ENCODE assay signal across 1 cellular context in the genomic region with DNA sequence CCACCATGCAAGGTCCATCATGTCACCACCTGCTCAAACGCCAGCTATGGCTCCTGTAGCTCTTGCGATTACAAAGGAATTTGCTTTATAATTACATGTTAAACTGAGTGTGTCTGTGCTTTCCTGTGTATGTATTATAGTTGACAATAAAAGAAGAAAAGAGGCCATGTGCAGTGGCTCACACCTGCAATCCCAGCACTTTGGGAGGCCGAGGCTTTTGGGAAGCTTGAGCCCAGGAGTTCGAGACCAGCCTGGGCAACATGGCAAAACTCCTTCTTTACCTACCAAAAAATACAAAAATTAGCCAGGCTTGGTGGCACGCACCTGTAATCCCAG.
TF ChIP-seq lines count a peak whose summit lies in the region.

No MANE protein-coding gene starts in this region.

TF ChIP-seq in H1, 55 proteins besides CTCF, POLR2A, EP300 and RAD21:
- no peak for TF ChIP-seq TAF1 (IDR thresholded peaks at IDR 0.05; ENCODE audit: low read depth, low read length)
- TF ChIP-seq PHF8 (conservative IDR thresholded peaks at IDR 0.05; ENCODE audit: low read depth, low read length) = no peak
- TF ChIP-seq EZH2 (IDR thresholded peaks at IDR 0.05; ENCODE audit: low read depth, low read length, severe bottlenecking) = no peak
- TF ChIP-seq TAF7 (optimal IDR thresholded peaks at IDR 0.05; ENCODE audit: borderline replicate concordance, low read depth, low read length) = no peak
- TF ChIP-seq BACH1 (IDR thresholded peaks at IDR 0.05; ENCODE audit: low read length) = no peak
- no peak for TF ChIP-seq KDM1A (IDR thresholded peaks at IDR 0.05; ENCODE audit: borderline replicate concordance, low read length)
- TF ChIP-seq RBBP5 (IDR thresholded peaks at IDR 0.05; ENCODE audit: borderline replicate concordance, low read depth, low read length) = no peak
- no peak for TF ChIP-seq SIRT6 (IDR thresholded peaks at IDR 0.05; ENCODE audit: low read length)
- no peak for TF ChIP-seq TCF12 (IDR thresholded peaks at IDR 0.05; ENCODE audit: low read depth, low read length)
TF ChIP-seq in H1: peak in this region for 0.
